8 cellular contexts compared by ENCODE assay signal in the genomic region with DNA sequence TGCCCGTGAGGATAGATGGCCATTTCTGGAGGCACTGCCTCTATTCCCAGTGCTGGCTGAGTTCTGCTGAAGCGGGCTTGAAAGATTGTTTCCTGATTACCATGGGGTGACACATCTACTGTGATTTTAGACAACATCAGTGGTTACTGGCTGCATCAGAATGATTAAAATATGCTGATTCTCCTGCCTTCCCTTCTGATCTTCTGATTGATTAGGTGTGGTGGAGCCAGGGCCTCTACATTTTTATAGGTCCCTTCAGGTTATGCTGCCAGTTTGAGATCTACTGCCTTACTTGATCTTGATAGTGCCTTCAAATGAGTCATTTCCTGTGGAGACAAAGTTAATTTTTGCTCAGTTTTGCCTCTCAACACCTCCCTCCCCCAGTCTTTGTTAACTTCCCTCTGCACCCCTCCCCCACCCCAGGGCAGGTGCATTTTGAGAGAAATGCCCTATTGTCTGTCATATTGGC. TPM values are rescaled to one million over a fixed set of nuclear protein-coding genes. Genes with fewer than 3 reads are reported as not detected.
A peak's percentile ranks its signal among the peaks of the same experiment; 100 is the strongest.
DNase-seq lines count a peak whose midpoint lies in the region; ATAC-seq and TF ChIP-seq lines count a peak whose summit lies in the region.

No MANE protein-coding gene starts in this region.

- no peak for TF ChIP-seq CTCF in nephron (IDR thresholded peaks at IDR 0.05; ENCODE audit: unreplicated experiment in 3 of 3)
- no peak for TF ChIP-seq CTCF in ovary (IDR thresholded peaks at IDR 0.05)

- TF ChIP-seq POLR2A in ovary (IDR thresholded peaks at IDR 0.05), result no peak

- no peak overlapping the region for H3K27ac ChIP-seq in SJCRH30
- no peak overlapping the region for H3K27ac ChIP-seq in ovary

- H3K9me3 ChIP-seq in SJCRH30 (replicated peaks) (no peaks in the 10 kb centered on the region), ovary (no peaks in the 10 kb centered on the region)

- H3K27me3 Mint-ChIP-seq in nephron (ENCODE audit: low read depth), result no peaks in the 10 kb centered on the region

- H3K4me1 ChIP-seq in SJCRH30 (no peaks in the 10 kb centered on the region; the same call in 1 of the 2 replicates), ovary (ENCODE audit: insufficient read depth) (no peaks in the 10 kb centered on the region)

- H3K9me3 Mint-ChIP-seq in nephron, result no peaks in the 10 kb centered on the region

- H3K36me3 ChIP-seq in SJCRH30 (peaks cover 62% of the 10 kb centered on the region), ovary (no peaks in the 10 kb centered on the region)

- peaks cover 8% of the 10 kb centered on the region for H3K4me1 Mint-ChIP-seq in nephron

- peak; percentile 55 for DNase-seq in RPMI7951 (ENCODE audit: low read depth)
- peak; percentile 41 for DNase-seq in activated effector memory CD4-positive, alpha-beta T cell treated with Interleukin-2 at 50 U/mL for 16 hours
- DNase-seq in SJCRH30, result no peak
- DNase-seq in ovary, result no peak

- no peak for TF ChIP-seq EP300 in ovary (IDR thresholded peaks at IDR 0.05)

- WGBS in ovary, 3 donors, result 76 to 82% (median 81%) methylated on average over 2 of the region's 2 CpGs

- intact Hi-C loops in ovary (cut with DNase I), result no loop called here

- no peak overlapping the region for H3K4me3 Mint-ChIP-seq in nephron

- ATAC-seq in HG02759 (IDR thresholded peaks at IDR 0.05; ENCODE audit: unreplicated experiment) (peak; percentile 89), HG03439 (IDR thresholded peaks at IDR 0.05; ENCODE audit: unreplicated experiment) (no peak)

- H3K36me3 Mint-ChIP-seq in nephron (ENCODE audit: low read depth), result peaks cover 75% of the 10 kb centered on the region

- peak overlapping the region in 2 of 3 experiments; percentile 21 to 33 for H3K27ac Mint-ChIP-seq in nephron

- H3K4me3 ChIP-seq in GM08714 (ENCODE audit: low read length), result peak overlapping the region; percentile 62; the same call in 1 of the 2 replicates
- H3K4me3 ChIP-seq in SJCRH30, result no peak overlapping the region
- H3K4me3 ChIP-seq in ovary, result no peak overlapping the region

- H3K27me3 ChIP-seq in SJCRH30 (no peaks in the 10 kb centered on the region), ovary (no peaks in the 10 kb centered on the region)

RNA-seq across cellular contexts. Expression of a gene that starts 31.6 kb away (rescaled TPM):
- total RNA-seq in RPMI7951 (2014; rRNA removed; shearing (Covaris generic)), result 0.24 and 0.98 TPM in 2 replicates
- total RNA-seq in SJCRH30 (2014; rRNA removed; shearing (Covaris generic)), result 0.33 and 0.75 TPM in 2 replicates
- 1 to 10 TPM in 5 of 7 donors, under 1 TPM in 2; 0.76 to 2.9 (median 1.1) TPM for total RNA-seq in ovary
- polyA plus RNA-seq in ovary, result under 1 TPM; 0.10 to 0.93 TPM

Comparison
In these comparisons a context has a peak if more than half of its experiments do, and no peak if none do; other contexts are left out.
1. DNase-seq: peak in RPMI7951 (single experiment) and activated effector memory CD4-positive, alpha-beta T cell treated with Interleukin-2 at 50 U/mL for 16 hours (single experiment); none in SJCRH30 (0 of 2) and ovary (0 of 5).